ENCODE assay signal across 16 cellular contexts in genomic region chr1:101483982-101484381, GRCh38.
A peak's percentile ranks its signal among the peaks of the same experiment; 100 is the strongest.
DNase-seq lines count a peak whose midpoint lies in the region; ATAC-seq and TF ChIP-seq lines count a peak whose summit lies in the region.
"Had no signal": no experiment of that assay in that cellular context is flagged by ENCODE, and none has a peak within 500 bp of the region (broad histone marks: within the 10 kb centered on the region; RNA-seq: fewer than 3 reads in every experiment).

No MANE protein-coding gene starts in this region.

- H3K36me3 ChIP-seq in SK-N-SH (replicated peaks in 1 of 2; ENCODE audit: control insufficient read depth in 1 of 2, insufficient read depth in 2 of 2, low read length in 1 of 2): no peaks in the 10 kb centered on the region
- H3K36me3 ChIP-seq in hepatocyte (replicated peaks; ENCODE audit: insufficient read depth, low read depth): no peaks in the 10 kb centered on the region
- no peaks in the 10 kb centered on the region for H3K36me3 ChIP-seq in smooth muscle cell (ENCODE audit: low read depth)
- H3K36me3 ChIP-seq: BLaER1 had no signal

- H3K4me1 ChIP-seq in SK-N-SH (ENCODE audit: control insufficient read depth in 1 of 2, insufficient read depth in 2 of 2, low read depth in 1 of 2, low read length in 1 of 2): peaks cover 0 to 24% of the 10 kb centered on the region in 2 experiments; a peak in 2 of 4 replicates
- peaks cover 11% of the 10 kb centered on the region for H3K4me1 ChIP-seq in hepatocyte (ENCODE audit: insufficient read depth)
- H3K4me1 ChIP-seq in smooth muscle cell (ENCODE audit: low read depth): peaks cover 8% of the 10 kb centered on the region
- H3K4me1 ChIP-seq: BLaER1, Caco-2 had no signal

- H3F3A ChIP-seq in SK-N-SH (replicated peaks; ENCODE audit: insufficient read depth) (no peaks in the 10 kb centered on the region), smooth muscle cell (ENCODE audit: low read depth) (no peaks in the 10 kb centered on the region)

- H4K20me1 ChIP-seq in SK-N-SH (ENCODE audit: insufficient read depth) (no peaks in the 10 kb centered on the region), hepatocyte (ENCODE audit: insufficient read depth, poor library complexity, severe bottlenecking) (no peaks in the 10 kb centered on the region), smooth muscle cell (ENCODE audit: low read depth) (no peaks in the 10 kb centered on the region)
- H4K20me1 ChIP-seq: BLaER1 had no signal

- WGBS in SK-N-SH (ENCODE audit: low lambda C conversion rate): 19% methylated on average over 2 of the region's 2 CpGs
- 85% methylated on average over 2 of the region's 2 CpGs for WGBS in hepatocyte (ENCODE audit: low lambda C conversion rate, missing lambda C conversion rate)
- 82% methylated on average over 2 of the region's 2 CpGs for WGBS in smooth muscle cell (ENCODE audit: low lambda C conversion rate)

- POLR2A ChIA-PET in SK-N-SH (lab: Yijun Ruan, JAX): no interaction called here

- CTCF ChIA-PET in SK-N-SH (lab: Yijun Ruan, JAX): interaction anchor here (1.5 to 6.3 kb wide), 2 partner anchors 10 to 36 kb away, joined by 5 to 63 read pairs; no protein-coding TSS in a partner anchor

- no peaks in the 10 kb centered on the region; the same call in 1 of the 2 replicates for H3K27me3 ChIP-seq in SK-N-SH (ENCODE audit: insufficient read depth)
- H3K27me3 ChIP-seq in hepatocyte: no peaks in the 10 kb centered on the region
- H3K27me3 ChIP-seq in smooth muscle cell (ENCODE audit: low read depth): no peaks in the 10 kb centered on the region
- H3K27me3 ChIP-seq: BLaER1 had no signal

- no peak overlapping the region for H3K4me2 ChIP-seq in SK-N-SH
- H3K4me2 ChIP-seq in hepatocyte: peak overlapping the region; percentile 48
- H3K4me2 ChIP-seq in smooth muscle cell: no peak overlapping the region
- H3K4me2 ChIP-seq: BLaER1, GM23338 had no signal

- H3K79me2 ChIP-seq in SK-N-SH (ENCODE audit: insufficient read depth): no peaks in the 10 kb centered on the region
- no peaks in the 10 kb centered on the region for H3K79me2 ChIP-seq in hepatocyte
- no peaks in the 10 kb centered on the region for H3K79me2 ChIP-seq in smooth muscle cell (ENCODE audit: low read depth)

- H3K9me3 ChIP-seq in SK-N-SH (no peaks in the 10 kb centered on the region), hepatocyte (ENCODE audit: low read depth) (no peaks in the 10 kb centered on the region), smooth muscle cell (replicated peaks; ENCODE audit: low read depth) (no peaks in the 10 kb centered on the region)
- H3K9me3 ChIP-seq: Caco-2 had no signal

- peak; percentile 3 for DNase-seq in SK-N-SH
- DNase-seq in hepatocyte (ENCODE audit: low spot score): no peak
- DNase-seq in smooth muscle cell (lab: John Stamatoyannopoulos, UW; ENCODE audit: unreplicated experiment): no peak
- DNase-seq in activated naive CD4-positive, alpha-beta T cell (lab: John Stamatoyannopoulos, UW): no peak
- DNase-seq in activated naive CD4-positive, alpha-beta T cell treated with Interleukin-2 at 50 U/mL for 16 hours: no peak
- DNase-seq: Caco-2; CD4-positive, CD25-positive, alpha-beta regulatory T cell; CD8-positive, alpha-beta T cell; DMS153; DND-41; H9 had no signal

- H3K9me2 ChIP-seq in SK-N-SH: no peaks in the 10 kb centered on the region
- H3K9me2 ChIP-seq in hepatocyte (replicated peaks; ENCODE audit: insufficient read depth): no peaks in the 10 kb centered on the region

- no peak overlapping the region for H2AFZ ChIP-seq in SK-N-SH (ENCODE audit: low read depth)
- H2AFZ ChIP-seq in hepatocyte: no peak overlapping the region
- H2AFZ ChIP-seq in smooth muscle cell (ENCODE audit: low read depth): peak overlapping the region; percentile 32
- H2AFZ ChIP-seq: GM23338 had no signal

- TF ChIP-seq RAD21 in SK-N-SH (IDR thresholded peaks at IDR 0.05; ENCODE audit: low read length): no peak

- TF ChIP-seq CTCF in SK-N-SH (IDR thresholded peaks at IDR 0.05) (no peak), hepatocyte (IDR thresholded peaks at IDR 0.05; ENCODE audit: poor library complexity) (no peak), smooth muscle cell (IDR thresholded peaks at IDR 0.05; ENCODE audit: borderline replicate concordance, insufficient read depth, poor library complexity, severe bottlenecking) (no peak)

- peak overlapping the region in 1 of 2 experiments; percentile 95; a peak in 3 of 4 replicates for H3K27ac ChIP-seq in SK-N-SH (ENCODE audit: low read depth in 2 of 2, low read length in 1 of 2)
- H3K27ac ChIP-seq in hepatocyte: no peak overlapping the region
- H3K27ac ChIP-seq in smooth muscle cell (ENCODE audit: low read depth): no peak overlapping the region
- H3K27ac ChIP-seq: BLaER1, C4-2B had no signal

- TF ChIP-seq EP300 in SK-N-SH (IDR thresholded peaks at IDR 0.05; ENCODE audit: borderline replicate concordance in 1 of 2, low read depth in 1 of 2, low read length in 1 of 2): peak in 1 of 2 experiments; percentile 88; a peak in 2 of 4 replicates

- ATAC-seq in HG03469 (IDR thresholded peaks at IDR 0.05; ENCODE audit: unreplicated experiment): no peak
- ATAC-seq: CD8-positive, alpha-beta T cell; GM23338; HCT116 had no signal

- H3K4me3 ChIP-seq in SK-N-SH (ENCODE audit: low read depth in 2 of 2, low read length in 1 of 2) (no peak overlapping the region), hepatocyte (no peak overlapping the region), smooth muscle cell (no peak overlapping the region)
- H3K4me3 ChIP-seq: BLaER1, GM23338 had no signal

- H3K9ac ChIP-seq in SK-N-SH (no peak overlapping the region), smooth muscle cell (ENCODE audit: low read depth) (no peak overlapping the region)
- H3K9ac ChIP-seq: BLaER1 had no signal

TF ChIP-seq in SK-N-SH, 30 proteins besides CTCF, POLR2A, EP300 and RAD21 (continues in another document):
- TF ChIP-seq MXI1 (IDR thresholded peaks at IDR 0.05; ENCODE audit: low read depth, low read length): no peak
- TF ChIP-seq GABPA (IDR thresholded peaks at IDR 0.05; ENCODE audit: low read depth): no peak
- TF ChIP-seq USF1 (IDR thresholded peaks at IDR 0.05; ENCODE audit: borderline replicate concordance, low read depth): no peak
- no peak for TF ChIP-seq RXRA (IDR thresholded peaks at IDR 0.05; ENCODE audit: borderline replicate concordance, low read depth)
- TF ChIP-seq TAF1 (IDR thresholded peaks at IDR 0.05; ENCODE audit: borderline replicate concordance, low read depth, low read length): no peak
- no peak for TF ChIP-seq ZBTB33 (IDR thresholded peaks at IDR 0.05; ENCODE audit: borderline replicate concordance, low read depth)
- TF ChIP-seq IRF3 (IDR thresholded peaks at IDR 0.05; ENCODE audit: low read depth, low read length): no peak
- TF ChIP-seq CHD2 (IDR thresholded peaks at IDR 0.05; ENCODE audit: low read length, partially characterized antibody): peak; percentile 65
- no peak for TF ChIP-seq JUND (IDR thresholded peaks at IDR 0.05)
- TF ChIP-seq NFIC (IDR thresholded peaks at IDR 0.05; ENCODE audit: borderline replicate concordance): no peak
- TF ChIP-seq NRF1 (IDR thresholded peaks at IDR 0.05; ENCODE audit: low read depth, low read length): no peak
- TF ChIP-seq POLR2AphosphoS5 (IDR thresholded peaks at IDR 0.05; ENCODE audit: low read depth, low read length): no peak
- no peak for TF ChIP-seq YY1 (IDR thresholded peaks at IDR 0.05; ENCODE audit: low read depth)
- peak; percentile 84 for TF ChIP-seq GATA2 (CRISPR knock-in tag; IDR thresholded peaks at IDR 0.05)
- TF ChIP-seq SIN3A (IDR thresholded peaks at IDR 0.05; ENCODE audit: borderline replicate concordance, low read depth, low read length): no peak
- no peak for TF ChIP-seq PBX3 (IDR thresholded peaks at IDR 0.05)
- no peak for TF ChIP-seq MEF2A (IDR thresholded peaks at IDR 0.05; ENCODE audit: borderline replicate concordance, low read depth)
